In genomic region chr21:25790122-25790951, GRCh38 we compare ENCODE assay signal across 8 cellular contexts. TPM values are rescaled to one million over a fixed set of nuclear protein-coding genes. Genes with fewer than 3 reads are reported as not detected.
DNase-seq lines count a peak whose midpoint lies in the region; ATAC-seq, FAIRE-seq and TF ChIP-seq lines count a peak whose summit lies in the region.

No MANE protein-coding gene starts in this region.

- H3K4me1 ChIP-seq in BE2C (no peaks in the 10 kb centered on the region), astrocyte (ENCODE audit: insufficient read depth, low read length) (peaks cover 6% of the 10 kb centered on the region), gastrocnemius medialis (peaks cover 0 to 8% of the 10 kb centered on the region in 2 donors)

- peaks cover 4% of the 10 kb centered on the region; the same call in 1 of the 2 replicates for H3K27me3 ChIP-seq in BE2C
- no peaks in the 10 kb centered on the region for H3K27me3 ChIP-seq in astrocyte (ENCODE audit: insufficient read depth, low read length)
- H3K27me3 ChIP-seq in gastrocnemius medialis = no peaks in the 10 kb centered on the region

- no peaks in the 10 kb centered on the region for H3K4me1 Mint-ChIP-seq in astrocyte (ENCODE audit: low read depth, unreplicated experiment)

- TF ChIP-seq POLR2A in gastrocnemius medialis (IDR thresholded peaks at IDR 0.05) = no peak

- ATAC-seq in HG03159 (IDR thresholded peaks at IDR 0.05; ENCODE audit: unreplicated experiment) (peak; percentile 82), gastrocnemius medialis (no peak)

- TF ChIP-seq CTCF in BE2C (IDR thresholded peaks at IDR 0.05; ENCODE audit: low read depth, low read length) (peak; percentile 70), GM13977 (IDR thresholded peaks at IDR 0.05; ENCODE audit: extremely low read depth, insufficient read depth, missing control alignments) (peak; percentile 30), astrocyte (IDR thresholded peaks at IDR 0.05; ENCODE audit: insufficient read depth, low read depth, low read length) (peak; percentile 29), gastrocnemius medialis (IDR thresholded peaks at IDR 0.05 in 4 of 5, conservative IDR thresholded peaks at IDR 0.05 in 1 of 5) (no peak)

- H3K9me3 ChIP-seq in BE2C (no peaks in the 10 kb centered on the region), astrocyte (ENCODE audit: insufficient read depth, low read depth, low read length) (no peaks in the 10 kb centered on the region), gastrocnemius medialis (no peaks in the 10 kb centered on the region)

- H3K4me3 ChIP-seq in BE2C (ENCODE audit: low read depth, low read length) (peak overlapping the region; percentile 59), astrocyte (ENCODE audit: insufficient read depth, low read depth, low read length) (peak overlapping the region; percentile 49), gastrocnemius medialis (peak overlapping the region; percentile 1 to 41 (median 40))

- intact Hi-C loops in gastrocnemius medialis (cut with DNase I; ENCODE audit: low total_unique reads) = no loop called here

- H3K9me3 Mint-ChIP-seq in astrocyte (ENCODE audit: unreplicated experiment) = no peaks in the 10 kb centered on the region

- peak; percentile 40 for DNase-seq in BE2C
- DNase-seq in GM13977 (ENCODE audit: low spot score) = peak; percentile 20
- DNase-seq in NCI-H82 (lab: John Stamatoyannopoulos, UW) = peak; percentile 58
- peak; percentile 16 for DNase-seq in astrocyte (ENCODE audit: low read depth)
- peak; percentile 14 to 76 for DNase-seq in hippocampal formation (lab: John Stamatoyannopoulos, UW)
- DNase-seq in gastrocnemius medialis = no peak
- no peak for DNase-seq in T-helper 9 cell

- peak overlapping the region; percentile 81 for H3K4me2 ChIP-seq in astrocyte (ENCODE audit: low read length)

- no peaks in the 10 kb centered on the region for H3K36me3 ChIP-seq in BE2C
- H3K36me3 ChIP-seq in astrocyte (ENCODE audit: insufficient read depth, low read length) = no peaks in the 10 kb centered on the region
- no peaks in the 10 kb centered on the region for H3K36me3 ChIP-seq in gastrocnemius medialis

- in situ Hi-C loops in GM13977 (cut with MboI; ENCODE audit: low pct_unique_long_range_greater_than_20kb, low sequenced_read_pairs, unreplicated experiment) (no loop called here), gastrocnemius medialis (cut with MboI; ENCODE audit: low sequenced_read_pairs in 4 of 4) (no loop called here)

- no peaks in the 10 kb centered on the region for H4K20me1 ChIP-seq in astrocyte (ENCODE audit: insufficient read depth, low read length)

- peaks cover 2% of the 10 kb centered on the region for H3K27me3 Mint-ChIP-seq in astrocyte (ENCODE audit: low read depth, unreplicated experiment)

- H2AFZ ChIP-seq in astrocyte (ENCODE audit: low read depth, low read length) = peak overlapping the region; percentile 80

- no peaks in the 10 kb centered on the region for H3K79me2 ChIP-seq in astrocyte (ENCODE audit: insufficient read depth, low read length)

- no peak overlapping the region for H3K27ac ChIP-seq in astrocyte (ENCODE audit: low read depth, low read length)
- H3K27ac ChIP-seq in gastrocnemius medialis = no peak overlapping the region

- no peak for FAIRE-seq in astrocyte (lab: Jason Lieb, UNC)

- peak overlapping the region; percentile 23 for H3K9ac ChIP-seq in astrocyte (ENCODE audit: low read length)

- no peak overlapping the region for H3K27ac Mint-ChIP-seq in astrocyte (ENCODE audit: unreplicated experiment)

- H3K36me3 Mint-ChIP-seq in astrocyte (ENCODE audit: low read depth, unreplicated experiment) = no peaks in the 10 kb centered on the region

- no peak overlapping the region for H3K4me3 Mint-ChIP-seq in astrocyte (ENCODE audit: unreplicated experiment)

RNA-seq across cellular contexts. Expression of gene GABPA, which starts 55.6 kb away (rescaled TPM):
- polyA plus RNA-seq in BE2C (2012; ENCODE audit: insufficient read depth, insufficient read length, low read depth) = 22.9 TPM
- 22.6 and 23.6 TPM in 2 replicates for total RNA-seq in astrocyte
- 10 to 100 TPM; 10.6 to 26.2 (median 15.5) TPM for total RNA-seq in gastrocnemius medialis

RNA-seq across cellular contexts. Expression of gene ATP5PF, which starts 55.6 kb away (rescaled TPM):
- 160 TPM for polyA plus RNA-seq in BE2C (2012; ENCODE audit: insufficient read depth, insufficient read length, low read depth)
- 127 and 139 TPM in 2 replicates for total RNA-seq in astrocyte
- 100 to 1,000 TPM; 155 to 306 (median 198) TPM for total RNA-seq in gastrocnemius medialis

Comparison
In these comparisons a context has a peak if more than half of its experiments do, and no peak if none do; other contexts are left out.
1. DNase-seq: peak in BE2C (single experiment), GM13977 (single experiment), NCI-H82 (single experiment), astrocyte (single experiment) and hippocampal formation (2 of 2); none in gastrocnemius medialis (0 of 2) and T-helper 9 cell (single experiment).
2. CTCF ChIP-seq: peak in BE2C (single experiment), GM13977 (single experiment) and astrocyte (single experiment); none in gastrocnemius medialis (0 of 5).
3. Peak in every context shown above with its lines, with median percentiles within 50 percentile points of each other: H3K4me3 ChIP-seq.